In the genomic region with DNA sequence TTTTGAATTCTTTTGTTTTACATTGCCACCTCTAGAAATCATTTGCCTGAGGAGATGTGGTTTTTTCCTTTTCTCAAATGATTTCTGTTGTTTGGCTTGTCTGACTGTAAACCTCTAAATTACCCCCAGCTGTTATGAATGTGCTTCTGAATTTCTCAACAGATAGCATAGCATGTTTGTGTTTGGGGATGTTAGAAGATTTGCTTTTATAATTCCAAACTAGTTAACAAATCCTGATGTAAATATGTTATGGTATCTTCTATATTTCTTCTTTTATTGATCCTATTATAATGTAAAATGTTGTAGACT, we compare ENCODE assay signal across 11 cellular contexts. TPM values are rescaled to one million over a fixed set of nuclear protein-coding genes. Genes with fewer than 3 reads are reported as not detected.
A peak's percentile ranks its signal among the peaks of the same experiment; 100 is the strongest.
DNase-seq lines count a peak whose midpoint lies in the region; ATAC-seq, FAIRE-seq and TF ChIP-seq lines count a peak whose summit lies in the region.
"Had no signal": no experiment of that assay in that cellular context is flagged by ENCODE, and none has a peak within 500 bp of the region (broad histone marks: within the 10 kb centered on the region; RNA-seq: fewer than 3 reads in every experiment).

No MANE protein-coding gene starts in this region.

- ATAC-seq in upper lobe of left lung (ENCODE audit: low FRiP score in 2 of 2) (no peak), HG03521 (IDR thresholded peaks at IDR 0.05; ENCODE audit: unreplicated experiment) (no peak), HG03159 (IDR thresholded peaks at IDR 0.05; ENCODE audit: unreplicated experiment) (no peak)

- H4K20me1 ChIP-seq in astrocyte (ENCODE audit: insufficient read depth, low read length), result no peaks in the 10 kb centered on the region

- H3K27ac Mint-ChIP-seq in MCF 10A (ENCODE audit: low read depth, unreplicated experiment), result no peak overlapping the region
- peak overlapping the region; percentile 100 for H3K27ac Mint-ChIP-seq in astrocyte (ENCODE audit: unreplicated experiment)

- H3K9ac ChIP-seq in astrocyte (ENCODE audit: low read length), result peak overlapping the region; percentile 85

- no peak for TF ChIP-seq POLR2A in breast epithelium (IDR thresholded peaks at IDR 0.05)
- no peak for TF ChIP-seq POLR2A in upper lobe of left lung (IDR thresholded peaks at IDR 0.05)

- no peaks in the 10 kb centered on the region for H3K9me3 Mint-ChIP-seq in MCF 10A (ENCODE audit: unreplicated experiment)
- no peaks in the 10 kb centered on the region for H3K9me3 Mint-ChIP-seq in astrocyte (ENCODE audit: unreplicated experiment)

- peak overlapping the region in 1 of 2 donors; percentile 79 for H3K27ac ChIP-seq in breast epithelium
- peak overlapping the region; percentile 97 for H3K27ac ChIP-seq in astrocyte (ENCODE audit: low read depth, low read length)
- H3K27ac ChIP-seq in upper lobe of left lung, result peak overlapping the region; percentile 32 to 80 (median 66)

- peaks cover 15% of the 10 kb centered on the region for H3K4me1 Mint-ChIP-seq in MCF 10A (ENCODE audit: insufficient read depth, unreplicated experiment)
- H3K4me1 Mint-ChIP-seq in astrocyte (ENCODE audit: low read depth, unreplicated experiment), result peaks cover 28% of the 10 kb centered on the region

- H3K9me3 ChIP-seq in breast epithelium (no peaks in the 10 kb centered on the region), astrocyte (ENCODE audit: insufficient read depth, low read depth, low read length) (no peaks in the 10 kb centered on the region), upper lobe of left lung (no peaks in the 10 kb centered on the region)
- H3K9me3 ChIP-seq: prostate gland had no signal

- TF ChIP-seq EP300 in upper lobe of left lung (IDR thresholded peaks at IDR 0.05), result no peak

- H3K4me3 Mint-ChIP-seq in MCF 10A (ENCODE audit: unreplicated experiment), result no peak overlapping the region
- no peak overlapping the region for H3K4me3 Mint-ChIP-seq in astrocyte (ENCODE audit: unreplicated experiment)

- intact Hi-C loops in MCF 10A (cut with micrococcal nuclease), result loop anchor here (1.0 kb wide), 2 partner anchors 32 to 143 kb away; no protein-coding TSS in a partner anchor
- intact Hi-C loops in breast epithelium (cut with DNase I; ENCODE audit: low total_unique reads), result no loop called here

- H3K36me3 ChIP-seq in breast epithelium (no peaks in the 10 kb centered on the region), astrocyte (ENCODE audit: insufficient read depth, low read length) (no peaks in the 10 kb centered on the region), upper lobe of left lung (no peaks in the 10 kb centered on the region)
- H3K36me3 ChIP-seq: prostate gland had no signal

- CTCF ChIA-PET in MCF 10A (lab: Yijun Ruan, JAX), result no interaction called here

- H3K36me3 Mint-ChIP-seq in MCF 10A (ENCODE audit: insufficient read depth, unreplicated experiment), result no peaks in the 10 kb centered on the region
- H3K36me3 Mint-ChIP-seq in astrocyte (ENCODE audit: low read depth, unreplicated experiment), result no peaks in the 10 kb centered on the region

- peaks cover 0 to 4% of the 10 kb centered on the region in 2 donors for H3K4me1 ChIP-seq in breast epithelium
- peaks cover 46% of the 10 kb centered on the region for H3K4me1 ChIP-seq in astrocyte (ENCODE audit: insufficient read depth, low read length)
- peaks cover 16 to 50% (median 27%) of the 10 kb centered on the region in 4 donors for H3K4me1 ChIP-seq in upper lobe of left lung

- H3K4me2 ChIP-seq in astrocyte (ENCODE audit: low read length), result peak overlapping the region; percentile 81

- no peaks in the 10 kb centered on the region for H3K27me3 ChIP-seq in breast epithelium
- H3K27me3 ChIP-seq in astrocyte (ENCODE audit: insufficient read depth, low read length), result no peaks in the 10 kb centered on the region
- H3K27me3 ChIP-seq in upper lobe of left lung, result no peaks in the 10 kb centered on the region

- FAIRE-seq in astrocyte (lab: Jason Lieb, UNC), result no peak
- FAIRE-seq: colon had no signal

- POLR2A ChIA-PET in MCF 10A (lab: Yijun Ruan, JAX), result interaction anchor here (2.7 to 4.8 kb wide), 3 partner anchors 18 to 34 kb away, joined by 17 to 91 read pairs (median 19); a partner anchor contains a TSS

- DNase-seq in MCF 10A (ENCODE audit: unreplicated experiment) (peak; percentile 27), breast epithelium (ENCODE audit: low spot score in 2 of 2) (no peak), astrocyte (ENCODE audit: low read depth) (no peak), kidney glomerular epithelial cell (lab: John Stamatoyannopoulos, UW) (peak; percentile 92), upper lobe of left lung (no peak), NCI-H345 (lab: John Stamatoyannopoulos, UW) (no peak)
- DNase-seq: activated CD8-positive, alpha-beta memory T cell treated with anti-CD3 and anti-CD28 coated beads, Interleukin-2, amount 50 U/mL, for 4 hours had no signal

- no peak for TF ChIP-seq CTCF in MCF 10A (IDR thresholded peaks at IDR 0.05; ENCODE audit: unreplicated experiment)
- TF ChIP-seq CTCF in breast epithelium (IDR thresholded peaks at IDR 0.05), result no peak
- TF ChIP-seq CTCF in astrocyte (IDR thresholded peaks at IDR 0.05; ENCODE audit: insufficient read depth, low read depth, low read length), result no peak
- no peak for TF ChIP-seq CTCF in upper lobe of left lung (IDR thresholded peaks at IDR 0.05)

- H2AFZ ChIP-seq in astrocyte (ENCODE audit: low read depth, low read length), result no peak overlapping the region

- H3K79me2 ChIP-seq in astrocyte (ENCODE audit: insufficient read depth, low read length), result no peaks in the 10 kb centered on the region

- H3K4me3 ChIP-seq in breast epithelium (no peak overlapping the region), astrocyte (ENCODE audit: insufficient read depth, low read depth, low read length) (no peak overlapping the region), upper lobe of left lung (no peak overlapping the region)
- H3K4me3 ChIP-seq: prostate gland had no signal

- no TSS peak for BruUV-seq in MCF 10A (replicated peaks; lab: Mats Ljungman, UMichigan)

- no peaks in the 10 kb centered on the region for H3K27me3 Mint-ChIP-seq in MCF 10A (ENCODE audit: insufficient read depth, unreplicated experiment)
- H3K27me3 Mint-ChIP-seq in astrocyte (ENCODE audit: low read depth, unreplicated experiment), result no peaks in the 10 kb centered on the region

RNA-seq across cellular contexts. Expression of a gene that starts 31.6 kb away (rescaled TPM):
- total RNA-seq in MCF 10A (2022) (243 and 296 TPM in 2 replicates), breast epithelium (100 to 1,000 TPM in 1 of 3 donors, 10 to 100 TPM in 2; 29.1 to 154 (median 59.3) TPM), astrocyte (171 and 254 TPM in 2 replicates), upper lobe of left lung (100 to 1,000 TPM; 188 to 810 (median 346) TPM)

Comparison
In these comparisons a context has a peak if more than half of its experiments do, and no peak if none do; other contexts are left out.
1. DNase-seq: peak in MCF 10A (single experiment) and kidney glomerular epithelial cell (single experiment); none in breast epithelium (0 of 2), astrocyte (single experiment), upper lobe of left lung (0 of 2) and NCI-H345 (single experiment).